Comparison of ENCODE assay signal across 1 cellular context in the genomic region with DNA sequence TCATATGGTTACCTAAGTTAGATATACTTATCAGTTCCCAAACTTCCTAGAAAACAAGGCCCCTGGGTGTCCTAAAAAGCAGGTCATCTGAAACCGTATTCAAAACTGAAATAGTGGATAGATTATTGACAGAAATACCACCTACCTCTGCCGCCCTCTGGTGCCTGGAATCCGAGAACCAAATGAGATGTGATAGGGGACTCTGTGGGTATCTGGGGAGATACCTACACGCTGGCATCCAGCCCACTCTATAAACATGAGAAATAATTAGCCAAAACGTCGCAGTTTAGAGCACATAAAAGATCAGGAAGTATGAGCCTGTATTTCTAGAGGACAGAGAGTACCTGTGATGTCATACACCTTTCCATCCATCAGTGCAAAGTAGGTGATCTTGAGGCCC.
TF ChIP-seq lines count a peak whose summit lies in the region.

No MANE protein-coding gene starts in this region.

TF ChIP-seq in GM23338, 12 proteins besides CTCF, POLR2A, EP300 and RAD21 (continued from another document):
- TF ChIP-seq, protein P1, sequence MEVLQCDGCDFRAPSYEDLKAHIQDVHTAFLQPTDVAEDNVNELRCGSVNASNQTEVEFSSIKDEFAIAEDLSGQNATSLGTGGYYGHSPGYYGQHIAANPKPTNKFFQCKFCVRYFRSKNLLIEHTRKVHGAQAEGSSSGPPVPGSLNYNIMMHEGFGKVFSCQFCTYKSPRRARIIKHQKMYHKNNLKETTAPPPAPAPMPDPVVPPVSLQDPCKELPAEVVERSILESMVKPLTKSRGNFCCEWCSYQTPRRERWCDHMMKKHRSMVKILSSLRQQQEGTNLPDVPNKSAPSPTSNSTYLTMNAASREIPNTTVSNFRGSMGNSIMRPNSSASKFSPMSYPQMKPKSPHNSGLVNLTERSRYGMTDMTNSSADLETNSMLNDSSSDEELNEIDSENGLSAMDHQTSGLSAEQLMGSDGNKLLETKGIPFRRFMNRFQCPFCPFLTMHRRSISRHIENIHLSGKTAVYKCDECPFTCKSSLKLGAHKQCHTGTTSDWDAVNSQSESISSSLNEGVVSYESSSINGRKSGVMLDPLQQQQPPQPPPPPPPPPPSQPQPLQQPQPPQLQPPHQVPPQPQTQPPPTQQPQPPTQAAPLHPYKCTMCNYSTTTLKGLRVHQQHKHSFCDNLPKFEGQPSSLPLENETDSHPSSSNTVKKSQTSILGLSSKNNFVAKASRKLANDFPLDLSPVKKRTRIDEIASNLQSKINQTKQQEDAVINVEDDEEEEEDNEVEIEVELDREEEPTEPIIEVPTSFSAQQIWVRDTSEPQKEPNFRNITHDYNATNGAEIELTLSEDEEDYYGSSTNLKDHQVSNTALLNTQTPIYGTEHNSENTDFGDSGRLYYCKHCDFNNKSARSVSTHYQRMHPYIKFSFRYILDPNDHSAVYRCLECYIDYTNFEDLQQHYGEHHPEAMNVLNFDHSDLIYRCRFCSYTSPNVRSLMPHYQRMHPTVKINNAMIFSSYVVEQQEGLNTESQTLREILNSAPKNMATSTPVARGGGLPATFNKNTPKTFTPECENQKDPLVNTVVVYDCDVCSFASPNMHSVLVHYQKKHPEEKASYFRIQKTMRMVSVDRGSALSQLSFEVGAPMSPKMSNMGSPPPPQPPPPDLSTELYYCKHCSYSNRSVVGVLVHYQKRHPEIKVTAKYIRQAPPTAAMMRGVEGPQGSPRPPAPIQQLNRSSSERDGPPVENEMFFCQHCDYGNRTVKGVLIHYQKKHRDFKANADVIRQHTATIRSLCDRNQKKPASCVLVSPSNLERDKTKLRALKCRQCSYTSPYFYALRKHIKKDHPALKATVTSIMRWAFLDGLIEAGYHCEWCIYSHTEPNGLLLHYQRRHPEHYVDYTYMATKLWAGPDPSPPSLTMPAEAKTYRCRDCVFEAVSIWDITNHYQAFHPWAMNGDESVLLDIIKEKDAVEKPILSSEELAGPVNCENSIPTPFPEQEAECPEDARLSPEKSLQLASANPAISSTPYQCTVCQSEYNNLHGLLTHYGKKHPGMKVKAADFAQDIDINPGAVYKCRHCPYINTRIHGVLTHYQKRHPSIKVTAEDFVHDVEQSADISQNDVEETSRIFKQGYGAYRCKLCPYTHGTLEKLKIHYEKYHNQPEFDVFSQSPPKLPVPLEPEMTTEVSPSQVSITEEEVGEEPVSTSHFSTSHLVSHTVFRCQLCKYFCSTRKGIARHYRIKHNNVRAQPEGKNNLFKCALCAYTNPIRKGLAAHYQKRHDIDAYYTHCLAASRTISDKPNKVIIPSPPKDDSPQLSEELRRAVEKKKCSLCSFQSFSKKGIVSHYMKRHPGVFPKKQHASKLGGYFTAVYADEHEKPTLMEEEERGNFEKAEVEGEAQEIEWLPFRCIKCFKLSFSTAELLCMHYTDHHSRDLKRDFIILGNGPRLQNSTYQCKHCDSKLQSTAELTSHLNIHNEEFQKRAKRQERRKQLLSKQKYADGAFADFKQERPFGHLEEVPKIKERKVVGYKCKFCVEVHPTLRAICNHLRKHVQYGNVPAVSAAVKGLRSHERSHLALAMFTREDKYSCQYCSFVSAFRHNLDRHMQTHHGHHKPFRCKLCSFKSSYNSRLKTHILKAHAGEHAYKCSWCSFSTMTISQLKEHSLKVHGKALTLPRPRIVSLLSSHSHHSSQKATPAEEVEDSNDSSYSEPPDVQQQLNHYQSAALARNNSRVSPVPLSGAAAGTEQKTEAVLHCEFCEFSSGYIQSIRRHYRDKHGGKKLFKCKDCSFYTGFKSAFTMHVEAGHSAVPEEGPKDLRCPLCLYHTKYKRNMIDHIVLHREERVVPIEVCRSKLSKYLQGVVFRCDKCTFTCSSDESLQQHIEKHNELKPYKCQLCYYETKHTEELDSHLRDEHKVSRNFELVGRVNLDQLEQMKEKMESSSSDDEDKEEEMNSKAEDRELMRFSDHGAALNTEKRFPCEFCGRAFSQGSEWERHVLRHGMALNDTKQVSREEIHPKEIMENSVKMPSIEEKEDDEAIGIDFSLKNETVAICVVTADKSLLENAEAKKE (CRISPR knock-in tag; IDR thresholded peaks at IDR 0.05) = no peak
- TF ChIP-seq CREB1 (CRISPR knock-in tag; IDR thresholded peaks at IDR 0.05; ENCODE audit: low read depth) = no peak
- TF ChIP-seq ZNF331 (CRISPR knock-in tag; IDR thresholded peaks at IDR 0.05; ENCODE audit: low read depth) = no peak
- no peak for TF ChIP-seq JUNB (IDR thresholded peaks at IDR 0.05; ENCODE audit: unreplicated experiment)
